In the genomic region with DNA sequence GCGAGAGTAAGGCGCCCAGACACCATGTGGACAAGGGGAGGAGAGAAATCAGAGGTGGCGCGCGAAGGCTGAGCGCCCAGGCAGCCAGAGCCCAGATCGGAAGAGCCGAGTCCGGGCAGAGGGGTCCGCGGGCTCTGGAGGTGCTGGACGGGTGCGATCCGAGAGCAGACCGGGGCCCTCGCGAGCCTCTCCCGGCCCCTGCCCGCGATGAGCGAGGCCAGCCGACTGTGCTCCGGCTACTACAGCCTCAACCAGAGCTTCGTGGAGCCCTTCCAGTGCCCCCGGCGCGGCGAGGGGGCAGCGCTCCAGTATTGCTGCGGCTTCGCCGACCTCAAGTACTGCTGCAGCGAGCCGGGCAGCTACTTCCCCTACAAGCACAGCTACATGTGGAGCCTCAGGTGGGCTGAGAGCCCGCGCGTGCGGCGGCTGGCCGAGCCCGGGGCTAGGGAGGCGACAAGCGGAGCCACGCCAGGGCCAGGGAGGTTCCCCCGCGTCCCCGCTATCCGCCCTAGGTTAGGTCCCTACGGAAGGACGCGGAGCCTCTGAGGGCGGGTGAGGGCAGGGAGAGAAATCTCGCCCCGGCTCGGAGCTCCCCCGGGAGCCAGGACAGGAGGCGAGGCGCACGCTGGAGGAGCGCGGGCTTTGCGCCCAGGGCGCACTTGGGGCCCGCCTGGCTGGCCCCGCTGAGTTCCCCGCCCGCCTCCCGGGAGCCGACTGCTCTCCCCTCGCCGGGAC, we compare ENCODE assay signal across 9 cellular contexts. TPM values are rescaled to one million over a fixed set of nuclear protein-coding genes. Genes with fewer than 3 reads are reported as not detected.
A peak's percentile ranks its signal among the peaks of the same experiment; 100 is the strongest.
DNase-seq lines count a peak whose midpoint lies in the region; ATAC-seq and TF ChIP-seq lines count a peak whose summit lies in the region.
"Had no signal": no experiment of that assay in that cellular context is flagged by ENCODE, and none has a peak within 500 bp of the region (broad histone marks: within the 10 kb centered on the region; RNA-seq: fewer than 3 reads in every experiment).

Gene SHISAL2B (plus strand): TSS at position 87 of the 735 bp plus-strand sequence. CDS start 121 bp downstream, at position 208.

- peak within 1 kb of the TSS; percentile 21 to 78 (median 64) for H3K4me3 Mint-ChIP-seq in CD4-positive, alpha-beta memory T cell
- H3K4me3 Mint-ChIP-seq in glutamatergic neuron (ENCODE audit: unreplicated experiment) = peak within 1 kb of the TSS; percentile 98
- H3K4me3 Mint-ChIP-seq: dendritic cell treated with granulocyte-macrophage colony-stimulating factor and Interleukin-4, amounts not matched to agents 40 ng/mL and 50 ng/mL, for 4 days had no signal

- no peak for ATAC-seq in HG02852 (IDR thresholded peaks at IDR 0.05; ENCODE audit: unreplicated experiment)

- H3K4me1 ChIP-seq in CD4-positive, alpha-beta memory T cell (ENCODE audit: insufficient read depth, low read length) = peaks cover 5% of the 10 kb centered on the region
- H3K4me1 ChIP-seq in skeletal muscle tissue (ENCODE audit: control insufficient read depth in 3 of 3, insufficient read depth in 3 of 3, low read length in 3 of 3) = peaks cover 0 to 8% (median 5%) of the 10 kb centered on the region in 3 donors

- no peak within 1 kb of the TSS for H3K27ac ChIP-seq in CD4-positive, alpha-beta memory T cell (ENCODE audit: low read depth, low read length)
- no peak within 1 kb of the TSS for H3K27ac ChIP-seq in skeletal muscle tissue (ENCODE audit: low read depth, low read length)

- no peak within 1 kb of the TSS for H3K4me3 ChIP-seq in CD4-positive, alpha-beta memory T cell (ENCODE audit: low read length in 2 of 2)
- H3K4me3 ChIP-seq in WI38 (ENCODE audit: low read depth, low read length) (peak within 1 kb of the TSS; percentile 39), skeletal muscle tissue (ENCODE audit: low read length in 3 of 3) (peak within 1 kb of the TSS; percentile 25 to 60 (median 60))

- no peaks in the 10 kb centered on the region for H3K36me3 ChIP-seq in CD4-positive, alpha-beta memory T cell (ENCODE audit: insufficient read depth, low read length)
- no peaks in the 10 kb centered on the region for H3K36me3 ChIP-seq in skeletal muscle tissue (ENCODE audit: control insufficient read depth in 3 of 3, insufficient read depth in 3 of 3, low read length in 3 of 3)

- peaks cover 4% of the 10 kb centered on the region for H3K27me3 ChIP-seq in CD4-positive, alpha-beta memory T cell (ENCODE audit: insufficient read depth, low read length)
- peaks cover 12 to 23% (median 23%) of the 10 kb centered on the region in 3 donors for H3K27me3 ChIP-seq in skeletal muscle tissue (ENCODE audit: control insufficient read depth in 3 of 3, insufficient read depth in 3 of 3, low read length in 3 of 3)

- no peak for DNase-seq in CD4-positive, alpha-beta memory T cell
- DNase-seq in HEK293T (ENCODE audit: extremely low spot score) (peak; percentile 60), glutamatergic neuron (peak; percentile 55), COLO829 (ENCODE audit: low spot score) (no peak)
- no peak for DNase-seq in stimulated activated CD4-positive, alpha-beta T cell treated with anti-CD3 and anti-CD28 coated beads, Interleukin-4, amount 100 ng/mL, for 24 hours

- peak within 1 kb of the TSS in 2 of 3 donors; percentile 6 to 26 for H3K9ac ChIP-seq in skeletal muscle tissue (ENCODE audit: low read depth in 1 of 3, low read length in 3 of 3)

- POLR2A ChIA-PET in CD4-positive, alpha-beta memory T cell (lab: Charles Lee; ENCODE audit: partially characterized antibody) = no interaction called here
- POLR2A ChIA-PET in HEK293T (lab: Yijun Ruan, JAX) = interaction anchor here (0.9 to 1.0 kb wide), 4 partner anchors 11 to 104 kb away, joined by 3 to 4 read pairs (median 4); no protein-coding TSS in a partner anchor

- no peak for TF ChIP-seq CTCF in WI38 (IDR thresholded peaks at IDR 0.05; ENCODE audit: low read depth, low read length)
- TF ChIP-seq CTCF in glutamatergic neuron (IDR thresholded peaks at IDR 0.05; ENCODE audit: partially characterized antibody, unreplicated experiment) = no peak

- no peaks in the 10 kb centered on the region for H3K36me3 Mint-ChIP-seq in CD4-positive, alpha-beta memory T cell
- H3K36me3 Mint-ChIP-seq in glutamatergic neuron (ENCODE audit: unreplicated experiment) = no peaks in the 10 kb centered on the region

- CTCF ChIA-PET in CD4-positive, alpha-beta memory T cell (lab: Charles Lee; ENCODE audit: partially characterized antibody) = no interaction called here
- CTCF ChIA-PET in HEK293T (lab: Yijun Ruan, JAX) = no interaction called here

- intact Hi-C loops in CD4-positive, alpha-beta memory T cell (cut with micrococcal nuclease) = no loop called here

- peaks cover 17 to 41% of the 10 kb centered on the region in 2 donors for H3K27me3 Mint-ChIP-seq in CD4-positive, alpha-beta memory T cell
- peaks cover 9% of the 10 kb centered on the region for H3K27me3 Mint-ChIP-seq in glutamatergic neuron (ENCODE audit: unreplicated experiment)

- H3K9me3 Mint-ChIP-seq in CD4-positive, alpha-beta memory T cell = peaks cover 0 to 8% (median 4%) of the 10 kb centered on the region in 8 donors
- H3K9me3 Mint-ChIP-seq in glutamatergic neuron (ENCODE audit: unreplicated experiment) = peaks cover 3% of the 10 kb centered on the region
- H3K9me3 Mint-ChIP-seq: dendritic cell treated with granulocyte-macrophage colony-stimulating factor and Interleukin-4, amounts not matched to agents 40 ng/mL and 50 ng/mL, for 4 days had no signal

- H3K9me3 ChIP-seq in CD4-positive, alpha-beta memory T cell (ENCODE audit: control insufficient read depth in 1 of 2, low read length in 2 of 2) = no peaks in the 10 kb centered on the region
- no peaks in the 10 kb centered on the region for H3K9me3 ChIP-seq in skeletal muscle tissue (ENCODE audit: control insufficient read depth in 3 of 3, low read length in 3 of 3)

- peaks cover 3 to 8% (median 5%) of the 10 kb centered on the region in 4 donors for H3K4me1 Mint-ChIP-seq in CD4-positive, alpha-beta memory T cell
- peaks cover 5% of the 10 kb centered on the region for H3K4me1 Mint-ChIP-seq in glutamatergic neuron (ENCODE audit: low read depth, unreplicated experiment)

- H3K27ac Mint-ChIP-seq in CD4-positive, alpha-beta memory T cell = no peak within 1 kb of the TSS
- no peak within 1 kb of the TSS for H3K27ac Mint-ChIP-seq in glutamatergic neuron (ENCODE audit: unreplicated experiment)
- H3K27ac Mint-ChIP-seq: dendritic cell treated with granulocyte-macrophage colony-stimulating factor and Interleukin-4, amounts not matched to agents 40 ng/mL and 50 ng/mL, for 4 days had no signal

TF ChIP-seq in HEK293T, 16 proteins besides CTCF, POLR2A, EP300 and RAD21:
- TF ChIP-seq NFRKB (IDR thresholded peaks at IDR 0.05) = no peak
- no peak for TF ChIP-seq ZNF384 (IDR thresholded peaks at IDR 0.05)
- TF ChIP-seq L3MBTL2 (conservative IDR thresholded peaks at IDR 0.05) = peak; percentile 87

RNA-seq across cellular contexts. Expression of gene SHISAL2B, which starts in this region (rescaled TPM):
- not detected for total RNA-seq in CD4-positive, alpha-beta memory T cell
- polyA plus RNA-seq in CD4-positive, alpha-beta memory T cell = not detected
- total RNA-seq in glutamatergic neuron (ENCODE audit: unreplicated experiment) = not detected
- total RNA-seq in skeletal muscle tissue = not detected

Comparison
In these comparisons a context has a peak if more than half of its experiments do, and no peak if none do; other contexts are left out.
1. Peak in DNase-seq in glutamatergic neuron; RNA of the gene not detected or under 1 TPM.
2. H3K4me3 ChIP-seq: peak in WI38 (single experiment) and skeletal muscle tissue (3 of 3); none in CD4-positive, alpha-beta memory T cell (0 of 2).